Comparison of ENCODE assay signal across 24 cellular contexts in genomic region chr15:60349589-60349988, GRCh38. TPM values are rescaled to one million over a fixed set of nuclear protein-coding genes. Genes with fewer than 3 reads are reported as not detected.
A peak's percentile ranks its signal among the peaks of the same experiment; 100 is the strongest.
DNase-seq lines count a peak whose midpoint lies in the region; ATAC-seq and TF ChIP-seq lines count a peak whose summit lies in the region.
"Had no signal": no experiment of that assay in that cellular context is flagged by ENCODE, and none has a peak within 500 bp of the region (broad histone marks: within the 10 kb centered on the region; RNA-seq: fewer than 3 reads in every experiment).

No MANE protein-coding gene starts in this region.

- H3K9me3 Mint-ChIP-seq in activated naive CD4-positive, alpha-beta T cell treated with anti-CD3 and anti-CD28 coated beads, Interleukin-2, amount 10 ng/mL, durations not matched to agents 7 days and 5 days: peaks cover 6% of the 10 kb centered on the region
- H3K9me3 Mint-ChIP-seq in activated naive CD4-positive, alpha-beta T cell treated with anti-CD3 and anti-CD28 coated beads for 36 hours: peaks cover 3% of the 10 kb centered on the region
- no peaks in the 10 kb centered on the region for H3K9me3 Mint-ChIP-seq in chondrocyte (ENCODE audit: low read depth)
- H3K9me3 Mint-ChIP-seq in stimulated activated memory B cell treated with anti-CD40 and anti-IgM and Interleukin-4, amounts not matched to agents 10 μg/mL and 1 μg/mL and 100 μg/mL, for 72 hours: no peaks in the 10 kb centered on the region
- H3K9me3 Mint-ChIP-seq: GM23338, natural killer cell had no signal

- H3K4me3 Mint-ChIP-seq in activated naive CD4-positive, alpha-beta T cell treated with anti-CD3 and anti-CD28 coated beads, Interleukin-2, amount 10 ng/mL, durations not matched to agents 7 days and 5 days: no peak overlapping the region
- no peak overlapping the region for H3K4me3 Mint-ChIP-seq in activated naive CD4-positive, alpha-beta T cell treated with anti-CD3 and anti-CD28 coated beads for 36 hours
- no peak overlapping the region for H3K4me3 Mint-ChIP-seq in chondrocyte (ENCODE audit: unreplicated experiment)
- no peak overlapping the region for H3K4me3 Mint-ChIP-seq in stimulated activated memory B cell treated with anti-CD40 and anti-IgM and Interleukin-4, amounts not matched to agents 10 μg/mL and 1 μg/mL and 100 μg/mL, for 72 hours
- H3K4me3 Mint-ChIP-seq: GM23338; natural killer cell; T-helper 1 cell treated with Interleukin-12 subunit alpha and Interleukin-12 subunit beta and Interleukin-4 antibody, amounts not matched to agents 30 μg/mL and 1 μg/mL, for 36 hours had no signal

- ATAC-seq in stimulated activated memory B cell treated with anti-CD40 and anti-IgM and Interleukin-4, amounts not matched to agents 10 μg/mL and 1 μg/mL and 100 μg/mL, for 72 hours: no peak
- no peak for ATAC-seq in GM18498 (IDR thresholded peaks at IDR 0.05; ENCODE audit: unreplicated experiment)
- ATAC-seq: GM23338, heart right ventricle, natural killer cell had no signal

- peak overlapping the region; percentile 53 for H3K27ac Mint-ChIP-seq in activated naive CD4-positive, alpha-beta T cell treated with anti-CD3 and anti-CD28 coated beads, Interleukin-2, amount 10 ng/mL, durations not matched to agents 7 days and 5 days
- no peak overlapping the region for H3K27ac Mint-ChIP-seq in activated naive CD4-positive, alpha-beta T cell treated with anti-CD3 and anti-CD28 coated beads for 36 hours
- H3K27ac Mint-ChIP-seq in chondrocyte (ENCODE audit: unreplicated experiment): peak overlapping the region; percentile 91
- peak overlapping the region; percentile 20 for H3K27ac Mint-ChIP-seq in stimulated activated memory B cell treated with anti-CD40 and anti-IgM and Interleukin-4, amounts not matched to agents 10 μg/mL and 1 μg/mL and 100 μg/mL, for 72 hours
- H3K27ac Mint-ChIP-seq: GM23338; T-helper 1 cell treated with Interleukin-12 subunit alpha and Interleukin-12 subunit beta and Interleukin-4 antibody, amounts not matched to agents 30 μg/mL and 1 μg/mL, for 36 hours had no signal

- CTCF ChIA-PET in activated naive CD4-positive, alpha-beta T cell treated with anti-CD3 and anti-CD28 coated beads, Interleukin-2, amount 10 ng/mL, durations not matched to agents 7 days and 5 days (lab: Charles Lee): no interaction called here
- CTCF ChIA-PET in activated naive CD4-positive, alpha-beta T cell treated with anti-CD3 and anti-CD28 coated beads for 36 hours (lab: Charles Lee): no interaction called here

- H3K36me3 Mint-ChIP-seq in activated naive CD4-positive, alpha-beta T cell treated with anti-CD3 and anti-CD28 coated beads, Interleukin-2, amount 10 ng/mL, durations not matched to agents 7 days and 5 days: peaks cover 78% of the 10 kb centered on the region
- peaks cover 18% of the 10 kb centered on the region for H3K36me3 Mint-ChIP-seq in activated naive CD4-positive, alpha-beta T cell treated with anti-CD3 and anti-CD28 coated beads for 36 hours (ENCODE audit: low read depth)
- H3K36me3 Mint-ChIP-seq in chondrocyte (ENCODE audit: low read depth): peaks cover 75% of the 10 kb centered on the region
- peaks cover 87% of the 10 kb centered on the region for H3K36me3 Mint-ChIP-seq in stimulated activated memory B cell treated with anti-CD40 and anti-IgM and Interleukin-4, amounts not matched to agents 10 μg/mL and 1 μg/mL and 100 μg/mL, for 72 hours

- no peak for DNase-seq in activated naive CD4-positive, alpha-beta T cell treated with anti-CD3 and anti-CD28 coated beads, Interleukin-2, amount 10 ng/mL, durations not matched to agents 7 days and 5 days
- DNase-seq in activated naive CD4-positive, alpha-beta T cell treated with anti-CD3 and anti-CD28 coated beads for 36 hours: no peak
- DNase-seq in NCI-H69 (lab: John Stamatoyannopoulos, UW) (peak; percentile 19), chondrocyte (ENCODE audit: low spot score) (no peak), NCI-H2107 treated with DMSO at 0.1 percent for 48 hours (lab: John Stamatoyannopoulos, UW; ENCODE audit: unreplicated experiment) (no peak), amygdala (lab: John Stamatoyannopoulos, UW) (no peak)
- DNase-seq: activated CD8-positive, alpha-beta memory T cell treated with anti-CD3 and anti-CD28 coated beads, Interleukin-2, amount 50 U/mL, for 48 hours; activated effector memory CD4-positive, alpha-beta T cell treated with anti-CD3 and anti-CD28 coated beads, Interleukin-2, amount 50 U/mL, for 16 hours; cortex of kidney; esophagus squamous epithelium; foreskin melanocyte; heart right ventricle; MV-4-11; natural killer cell; NCI-H1436 treated with DMSO at 0.1 percent for 48 hours; NCI-H2107; NCI-H446; ovary; SK-N-SH; transverse colon had no signal

- peaks cover 6% of the 10 kb centered on the region for H3K4me1 Mint-ChIP-seq in activated naive CD4-positive, alpha-beta T cell treated with anti-CD3 and anti-CD28 coated beads, Interleukin-2, amount 10 ng/mL, durations not matched to agents 7 days and 5 days
- no peaks in the 10 kb centered on the region for H3K4me1 Mint-ChIP-seq in activated naive CD4-positive, alpha-beta T cell treated with anti-CD3 and anti-CD28 coated beads for 36 hours (ENCODE audit: low read depth)
- peaks cover 78% of the 10 kb centered on the region for H3K4me1 Mint-ChIP-seq in chondrocyte (ENCODE audit: low read depth)
- H3K4me1 Mint-ChIP-seq in stimulated activated memory B cell treated with anti-CD40 and anti-IgM and Interleukin-4, amounts not matched to agents 10 μg/mL and 1 μg/mL and 100 μg/mL, for 72 hours: no peaks in the 10 kb centered on the region

- H3K27me3 Mint-ChIP-seq in activated naive CD4-positive, alpha-beta T cell treated with anti-CD3 and anti-CD28 coated beads, Interleukin-2, amount 10 ng/mL, durations not matched to agents 7 days and 5 days: no peaks in the 10 kb centered on the region
- no peaks in the 10 kb centered on the region for H3K27me3 Mint-ChIP-seq in activated naive CD4-positive, alpha-beta T cell treated with anti-CD3 and anti-CD28 coated beads for 36 hours (ENCODE audit: low read depth)
- no peaks in the 10 kb centered on the region for H3K27me3 Mint-ChIP-seq in chondrocyte (ENCODE audit: low read depth)
- no peaks in the 10 kb centered on the region for H3K27me3 Mint-ChIP-seq in stimulated activated memory B cell treated with anti-CD40 and anti-IgM and Interleukin-4, amounts not matched to agents 10 μg/mL and 1 μg/mL and 100 μg/mL, for 72 hours

- no peak for TF ChIP-seq CTCF in chondrocyte (IDR thresholded peaks at IDR 0.05)

- intact Hi-C loops in activated naive CD4-positive, alpha-beta T cell treated with anti-CD3 and anti-CD28 coated beads for 36 hours (cut with micrococcal nuclease): no loop called here

RNA-seq across cellular contexts. Expression of gene ANXA2, which starts 48.2 kb away (rescaled TPM):
- 10 to 100 TPM; 16.9 to 18.0 TPM for total RNA-seq in activated naive CD4-positive, alpha-beta T cell treated with anti-CD3 and anti-CD28 coated beads for 36 hours
- 2,649 to 2,819 TPM (median 2,779 TPM) in 3 replicates for total RNA-seq in chondrocyte

Comparison
In these comparisons a context has a peak if more than half of its experiments do, and no peak if none do; other contexts are left out.
1. RNA of gene ANXA2, which starts 48.2 kb away (total RNA-seq): 2,649 to 2,819 TPM in chondrocyte; 16.9 to 18.0 TPM in activated naive CD4-positive, alpha-beta T cell treated with anti-CD3 and anti-CD28 coated beads for 36 hours; every median in the first group is over 100 times any median in the second.